Comparison of ENCODE assay signal across 8 cellular contexts in the genomic region with DNA sequence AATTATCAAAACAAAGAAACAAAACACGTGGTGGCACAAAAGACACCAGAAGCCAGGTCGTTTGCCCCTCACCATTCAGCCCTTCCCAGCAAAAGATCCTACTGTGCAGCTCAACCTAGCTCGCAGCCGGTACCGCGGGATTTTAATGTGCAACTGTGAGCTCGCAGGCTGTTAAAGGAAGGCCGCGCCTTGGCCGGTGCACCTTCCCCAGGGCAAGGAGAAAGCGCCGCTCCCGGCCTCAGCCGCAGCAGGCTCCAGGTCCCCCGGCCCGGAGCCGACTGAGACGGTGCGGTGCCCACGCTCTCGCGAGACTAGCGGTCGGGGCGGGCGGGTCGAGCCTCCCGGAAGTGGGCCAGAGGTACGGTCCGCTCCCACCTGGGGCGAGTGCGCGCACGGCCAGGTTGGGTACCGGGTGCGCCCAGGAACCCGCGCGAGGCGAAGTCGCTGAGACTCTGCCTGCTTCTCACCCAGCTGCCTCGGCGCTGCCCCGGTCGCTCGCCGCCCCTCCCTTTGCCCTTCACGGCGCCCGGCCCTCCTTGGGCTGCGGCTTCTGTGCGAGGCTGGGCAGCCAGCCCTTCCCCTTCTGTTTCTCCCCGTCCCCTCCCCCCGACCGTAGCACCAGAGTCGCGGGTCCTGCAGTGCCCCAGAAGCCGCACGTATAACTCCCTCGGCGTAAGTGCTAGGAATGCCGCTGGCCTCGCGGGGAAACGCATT. TPM values are rescaled to one million over a fixed set of nuclear protein-coding genes. Genes with fewer than 3 reads are reported as not detected.
DNase-seq lines count a peak whose midpoint lies in the region; ATAC-seq and TF ChIP-seq lines count a peak whose summit lies in the region.

Gene AGL, plus strand, starts transcription at position 618 of the 714 bp plus-strand sequence. CDS start 682 bp downstream, outside the sequence.

- peaks cover 4 to 6% of the 10 kb centered on the region in 2 donors for H3K4me1 ChIP-seq in ascending aorta

- peak; percentile 99 for ATAC-seq in HG02759 (IDR thresholded peaks at IDR 0.05; ENCODE audit: unreplicated experiment)

- intact Hi-C loops in T-helper 2 cell treated with Interferon-gamma antibody and Interleukin-4, amounts not matched to agents 100 ng/mL and 5 ng/mL, for 36 hours (cut with micrococcal nuclease), result loop anchor here (1.0 to 10.0 kb wide), 8 partner anchors 9 to 503 kb away; partner anchors contain the start of genes CDC14A, RTCA, SASS6 and TRMT13
- intact Hi-C loops in ascending aorta (cut with DNase I), result loop anchor here (2.0 to 10.0 kb wide), 7 partner anchors 41 to 1045 kb away; partner anchors contain the start of genes DBT, EXTL2, SASS6 and SLC30A7

- peak within 1 kb of the TSS; percentile 89 for H3K27ac ChIP-seq in ascending aorta

- H3K9me3 ChIP-seq in ascending aorta, result no peaks in the 10 kb centered on the region

- in situ Hi-C loops in GM13976 (cut with MboI; ENCODE audit: low sequenced_read_pairs, unreplicated experiment), result no loop called here

- DNase-seq in GM13976 (ENCODE audit: low spot score), result peak; percentile 93
- peak; percentile 81 to 94 (median 86) for DNase-seq in NCI-H1417 (lab: John Stamatoyannopoulos, UW)
- DNase-seq in ascending aorta (ENCODE audit: low spot score in 2 of 2), result peak; percentile 39 to 89
- DNase-seq in hepatic stellate cell (ENCODE audit: low spot score), result peak; percentile 83
- DNase-seq in retina, result peak; percentile 97
- no peak for DNase-seq in cortex of kidney (lab: John Stamatoyannopoulos, UW)

- TF ChIP-seq CTCF in GM13976 (IDR thresholded peaks at IDR 0.05; ENCODE audit: borderline replicate concordance, control extremely low read depth, extremely low read depth, insufficient read depth, missing control alignments) (no peak), ascending aorta (IDR thresholded peaks at IDR 0.05) (no peak)

- peaks cover 0 to 4% of the 10 kb centered on the region in 2 donors for H3K36me3 ChIP-seq in ascending aorta

- peak within 1 kb of the TSS; percentile 84 to 86 for H3K4me3 ChIP-seq in ascending aorta

- H3K27me3 ChIP-seq in ascending aorta, result no peaks in the 10 kb centered on the region

RNA-seq across cellular contexts. Expression of gene AGL, which starts in this region (rescaled TPM):
- 12.0 and 12.8 TPM in 2 replicates for total RNA-seq in T-helper 2 cell treated with Interferon-gamma antibody and Interleukin-4, amounts not matched to agents 100 ng/mL and 5 ng/mL, for 36 hours
- 9.9 TPM for total RNA-seq in ascending aorta
